In genomic region chr7:75738975-75739795, GRCh38 we compare ENCODE assay signal across 8 cellular contexts. TPM values are rescaled to one million over a fixed set of nuclear protein-coding genes. Genes with fewer than 3 reads are reported as not detected.
DNase-seq lines count a peak whose midpoint lies in the region; ATAC-seq and TF ChIP-seq lines count a peak whose summit lies in the region.

No MANE protein-coding gene starts in this region.

- H3K27me3 ChIP-seq in HUES6 (ENCODE audit: control insufficient read depth, insufficient read depth, low read length) (peaks cover 10% of the 10 kb centered on the region), NT2/D1 (ENCODE audit: insufficient read depth, insufficient read length) (peaks cover 17% of the 10 kb centered on the region), endodermal cell (ENCODE audit: control insufficient read depth, insufficient read depth, low read length, poor library complexity, severe bottlenecking) (peaks cover 16% of the 10 kb centered on the region)

- H3K9me3 ChIP-seq in HUES6 (ENCODE audit: control insufficient read depth, insufficient read depth, low read depth, low read length) (no peaks in the 10 kb centered on the region), NT2/D1 (ENCODE audit: insufficient read depth, low read length) (no peaks in the 10 kb centered on the region), endodermal cell (ENCODE audit: control insufficient read depth, low read length) (no peaks in the 10 kb centered on the region)

- H3K4me1 ChIP-seq in HUES6 (ENCODE audit: control insufficient read depth, insufficient read depth, low read length) (peaks cover 24% of the 10 kb centered on the region), NT2/D1 (ENCODE audit: insufficient read depth, insufficient read length) (no peaks in the 10 kb centered on the region), endodermal cell (ENCODE audit: control insufficient read depth, insufficient read depth, low read length) (no peaks in the 10 kb centered on the region)

- H3K36me3 ChIP-seq in HUES6 (ENCODE audit: control insufficient read depth, insufficient read depth, low read length) = no peaks in the 10 kb centered on the region
- H3K36me3 ChIP-seq in NT2/D1 (ENCODE audit: insufficient read depth, insufficient read length, low read length) = no peaks in the 10 kb centered on the region
- no peaks in the 10 kb centered on the region for H3K36me3 ChIP-seq in endodermal cell (ENCODE audit: control insufficient read depth, insufficient read depth, low read length)

- H3K4me3 Mint-ChIP-seq in endodermal cell = peak overlapping the region; percentile 86

- H3K4me1 Mint-ChIP-seq in endodermal cell = peaks cover 20% of the 10 kb centered on the region

- no peaks in the 10 kb centered on the region for H3K36me3 Mint-ChIP-seq in endodermal cell (ENCODE audit: low read depth)

- H3K4me3 ChIP-seq in HUES6 (ENCODE audit: low read depth, low read length) = peak overlapping the region; percentile 99
- H3K4me3 ChIP-seq in NT2/D1 (ENCODE audit: insufficient read length, low read depth) = peak overlapping the region; percentile 74
- H3K4me3 ChIP-seq in endodermal cell (ENCODE audit: low read length) = peak overlapping the region; percentile 87

- H3K9me3 Mint-ChIP-seq in endodermal cell = no peaks in the 10 kb centered on the region

- peak; percentile 100 for DNase-seq in D341Med (ENCODE audit: low spot score)
- DNase-seq in NT2/D1 (ENCODE audit: low read depth, low spot score) = peak; percentile 97
- peak; percentile 98 for DNase-seq in activated CD8-positive, alpha-beta memory T cell treated with anti-CD3 and anti-CD28 coated beads, Interleukin-2, amount 50 U/mL, for 24 hours (ENCODE audit: extremely low read depth)
- DNase-seq in endodermal cell = peak; percentile 100
- peak; percentile 100 for DNase-seq in midbrain (lab: John Stamatoyannopoulos, UW)
- peak; percentile 99 for DNase-seq in stimulated activated CD8-positive, alpha-beta memory T cell treated with anti-CD3 and anti-CD28 coated beads, Interleukin-15, amount 100 ng/mL, for 4 hours (ENCODE audit: low read depth in 2 of 2)

- H3K27ac ChIP-seq in HUES6 (ENCODE audit: low read depth, low read length) (no peak overlapping the region), endodermal cell (ENCODE audit: low read depth, low read length) (no peak overlapping the region)

- WGBS in endodermal cell (ENCODE audit: insufficient coverage in 1 of 2, insufficient read length in 1 of 2), 2 experiments = 0% methylated on average over 18 to 89 of the region's 89 CpGs

- TF ChIP-seq CTCF in endodermal cell (conservative IDR thresholded peaks at IDR 0.05) = no peak

- ATAC-seq in GM21515 (IDR thresholded peaks at IDR 0.05; ENCODE audit: unreplicated experiment) = peak; percentile 90

- H3K27me3 Mint-ChIP-seq in endodermal cell (ENCODE audit: insufficient read depth) = peaks cover 29% of the 10 kb centered on the region

- peak overlapping the region; percentile 89 for H3K27ac Mint-ChIP-seq in endodermal cell

- H3K9ac ChIP-seq in HUES6 (ENCODE audit: low read length) (peak overlapping the region; percentile 76), NT2/D1 (ENCODE audit: insufficient read length, low read depth) (peak overlapping the region; percentile 85), endodermal cell (ENCODE audit: extremely low read depth, low read length, poor library complexity, severe bottlenecking) (peak overlapping the region; percentile 4)

RNA-seq across cellular contexts. Expression of gene HIP1, which starts 0.4 kb away (rescaled TPM):
- 10 to 100 TPM; 64.7 to 70.0 TPM for total RNA-seq in endodermal cell
- 44.6 TPM for polyA plus RNA-seq in endodermal cell (2013, experiment 1 of 2)
- 41.5 TPM for polyA plus RNA-seq in endodermal cell (2013, experiment 2 of 2)

RNA-seq across cellular contexts. Expression of gene CCL26, which starts 32.8 kb away (rescaled TPM):
- 1 to 10 TPM; 1.2 to 2.9 TPM for total RNA-seq in endodermal cell
- 1.2 TPM for polyA plus RNA-seq in endodermal cell (2013, experiment 1 of 2)
- polyA plus RNA-seq in endodermal cell (2013, experiment 2 of 2) = not detected

Comparison
In these comparisons a context has a peak if more than half of its experiments do, and no peak if none do; other contexts are left out.
1. H3K9ac ChIP-seq: peak in every context shown above with its lines; median percentile 85 in NT2/D1; 76 in HUES6; 4 in endodermal cell.